Comparison of ENCODE assay signal across 9 cellular contexts in the genomic region with DNA sequence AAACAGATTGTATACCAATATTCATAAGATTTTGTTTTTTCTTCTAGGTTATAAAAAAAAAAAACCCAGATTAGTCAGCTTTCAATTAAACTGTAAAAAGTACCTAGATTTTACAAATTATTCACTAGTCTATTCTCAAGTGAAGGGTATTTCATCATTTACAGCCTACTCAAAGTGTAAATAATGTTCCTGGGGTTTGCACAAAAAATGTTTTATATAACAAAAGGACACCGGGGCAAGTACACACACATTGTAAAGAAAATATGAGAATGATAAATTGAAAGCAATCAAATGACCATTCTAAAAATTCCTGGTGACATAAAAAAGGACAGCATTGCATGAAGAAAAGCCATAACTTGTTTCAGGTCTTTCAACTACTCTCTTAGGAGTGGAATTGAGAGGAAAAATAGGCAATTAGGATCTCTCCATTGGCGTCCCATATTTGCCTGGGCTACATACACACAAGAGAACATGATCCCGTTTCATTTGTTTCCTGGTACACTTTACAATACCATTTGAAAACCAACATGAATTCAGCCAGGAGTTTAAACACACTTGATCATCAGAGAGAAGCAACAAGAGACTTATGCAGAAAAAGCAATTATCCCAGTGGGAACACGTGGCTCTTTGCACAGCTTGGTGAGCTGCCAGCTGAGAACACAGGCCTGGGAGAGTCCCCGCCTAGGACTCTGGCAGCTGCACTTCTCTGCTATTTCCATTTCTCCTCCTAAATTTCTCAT.
A peak's percentile ranks its signal among the peaks of the same experiment; 100 is the strongest.
DNase-seq lines count a peak whose midpoint lies in the region; ATAC-seq and TF ChIP-seq lines count a peak whose summit lies in the region.
"Had no signal": no experiment of that assay in that cellular context is flagged by ENCODE, and none has a peak within 500 bp of the region (broad histone marks: within the 10 kb centered on the region; RNA-seq: fewer than 3 reads in every experiment).

No MANE protein-coding gene starts in this region.

- CTCF ChIA-PET in CD8-positive, alpha-beta T cell (lab: Charles Lee), result no interaction called here

- no peak for ATAC-seq in GM19324 (IDR thresholded peaks at IDR 0.05; ENCODE audit: low FRiP score, unreplicated experiment)
- ATAC-seq in CD8-positive, alpha-beta T cell, result no peak

- no peak overlapping the region for H3K4me3 ChIP-seq in uterus
- H3K4me3 ChIP-seq in CD8-positive, alpha-beta T cell (ENCODE audit: low read depth, low read length), result no peak overlapping the region
- H3K4me3 ChIP-seq: skin epidermis had no signal

- DNase-seq in NCI-H187 (lab: John Stamatoyannopoulos, UW) (peak; percentile 1 to 32), NCI-H187 treated with DMSO at 0.1 percent for 48 hours (lab: John Stamatoyannopoulos, UW) (no peak), uterus (peak; percentile 29 to 62), A172 (ENCODE audit: low spot score) (no peak)
- DNase-seq in CD8-positive, alpha-beta T cell, result no peak

- H3K27me3 ChIP-seq in layer of hippocampus (ENCODE audit: control insufficient read depth, insufficient read depth, low read length) (no peaks in the 10 kb centered on the region), uterus (no peaks in the 10 kb centered on the region)
- H3K27me3 ChIP-seq in CD8-positive, alpha-beta T cell (ENCODE audit: insufficient read depth, low read length), result no peaks in the 10 kb centered on the region

- no peaks in the 10 kb centered on the region for H3K36me3 ChIP-seq in uterus
- H3K36me3 ChIP-seq in CD8-positive, alpha-beta T cell (ENCODE audit: insufficient read depth, low read length), result no peaks in the 10 kb centered on the region

- no peaks in the 10 kb centered on the region for H3K4me1 ChIP-seq in uterus
- H3K4me1 ChIP-seq in CD8-positive, alpha-beta T cell (ENCODE audit: insufficient read depth, low read length), result no peaks in the 10 kb centered on the region

- no peak overlapping the region for H3K4me3 Mint-ChIP-seq in CD8-positive, alpha-beta T cell

- POLR2A ChIA-PET in CD8-positive, alpha-beta T cell (lab: Charles Lee), result no interaction called here

- H3K9me3 ChIP-seq in uterus, result no peaks in the 10 kb centered on the region
- no peaks in the 10 kb centered on the region for H3K9me3 ChIP-seq in CD8-positive, alpha-beta T cell (ENCODE audit: low read length)

- intact Hi-C loops in uterus (cut with DNase I; ENCODE audit: low total_unique reads), result no loop called here
- intact Hi-C loops in CD8-positive, alpha-beta T cell (cut with DNase I, micrococcal nuclease), result no loop called here

- no peak overlapping the region for H3K27ac Mint-ChIP-seq in CD8-positive, alpha-beta T cell

- no peaks in the 10 kb centered on the region for H3K36me3 Mint-ChIP-seq in CD8-positive, alpha-beta T cell

- H3K27ac ChIP-seq in angular gyrus (ENCODE audit: low read depth, low read length), result peak overlapping the region; percentile 83
- peak overlapping the region; percentile 75 for H3K27ac ChIP-seq in layer of hippocampus (ENCODE audit: low read depth, low read length)
- H3K27ac ChIP-seq in uterus, result no peak overlapping the region
- no peak overlapping the region for H3K27ac ChIP-seq in CD8-positive, alpha-beta T cell (ENCODE audit: low read depth, low read length)

- no peaks in the 10 kb centered on the region for H3K27me3 Mint-ChIP-seq in CD8-positive, alpha-beta T cell (ENCODE audit: low read depth)

- TF ChIP-seq POLR2A in uterus (IDR thresholded peaks at IDR 0.05), result no peak

- no peaks in the 10 kb centered on the region for H3K9me3 Mint-ChIP-seq in CD8-positive, alpha-beta T cell

- H3K4me1 Mint-ChIP-seq in CD8-positive, alpha-beta T cell (ENCODE audit: low read depth), result peaks cover 13% of the 10 kb centered on the region

- no peak for TF ChIP-seq CTCF in uterus (IDR thresholded peaks at IDR 0.05)
- no peak for TF ChIP-seq CTCF in CD8-positive, alpha-beta T cell (IDR thresholded peaks at IDR 0.05)

Comparison
In these comparisons a context has a peak if more than half of its experiments do, and no peak if none do; other contexts are left out.
1. DNase-seq: peak in NCI-H187 (2 of 2) and uterus (2 of 2); none in NCI-H187 treated with DMSO at 0.1 percent for 48 hours (single experiment), CD8-positive, alpha-beta T cell (0 of 7) and A172 (single experiment).
2. H3K27ac ChIP-seq: peak in angular gyrus (single experiment) and layer of hippocampus (single experiment); none in uterus (0 of 2) and CD8-positive, alpha-beta T cell (single experiment).